Comparison of ENCODE assay signal across 1 cellular context in genomic region chr18:50697509-50697908, GRCh38.
TF ChIP-seq lines count a peak whose summit lies in the region.

No MANE protein-coding gene starts in this region.

TF ChIP-seq in GM12878, 131 proteins besides CTCF, POLR2A, EP300 and RAD21 (continued from another document):
- no peak for TF ChIP-seq SIX5 (IDR thresholded peaks at IDR 0.05; ENCODE audit: low read depth, low read length, severe bottlenecking)
- no peak for TF ChIP-seq NFXL1 (IDR thresholded peaks at IDR 0.05; ENCODE audit: borderline replicate concordance)
- TF ChIP-seq PRDM15 (CRISPR knock-in tag; IDR thresholded peaks at IDR 0.05), result no peak
- no peak for TF ChIP-seq PBX3 (IDR thresholded peaks at IDR 0.05; ENCODE audit: insufficient replicate concordance, low read depth, low read length)
- no peak for TF ChIP-seq NR2C2 (IDR thresholded peaks at IDR 0.05; ENCODE audit: borderline replicate concordance, control insufficient read depth, insufficient read length, low read depth)
- TF ChIP-seq REST (IDR thresholded peaks at IDR 0.05; ENCODE audit: low read depth, low read length), result no peak
- no peak for TF ChIP-seq CREM (IDR thresholded peaks at IDR 0.05; ENCODE audit: low read depth)
- TF ChIP-seq GATAD2B (conservative IDR thresholded peaks at IDR 0.05; ENCODE audit: low read depth), result no peak
- TF ChIP-seq GABPA (IDR thresholded peaks at IDR 0.05; ENCODE audit: low read depth), result no peak
TF ChIP-seq in GM12878: peak in this region for 0.
